Comparison of ENCODE assay signal across 24 cellular contexts in the genomic region with DNA sequence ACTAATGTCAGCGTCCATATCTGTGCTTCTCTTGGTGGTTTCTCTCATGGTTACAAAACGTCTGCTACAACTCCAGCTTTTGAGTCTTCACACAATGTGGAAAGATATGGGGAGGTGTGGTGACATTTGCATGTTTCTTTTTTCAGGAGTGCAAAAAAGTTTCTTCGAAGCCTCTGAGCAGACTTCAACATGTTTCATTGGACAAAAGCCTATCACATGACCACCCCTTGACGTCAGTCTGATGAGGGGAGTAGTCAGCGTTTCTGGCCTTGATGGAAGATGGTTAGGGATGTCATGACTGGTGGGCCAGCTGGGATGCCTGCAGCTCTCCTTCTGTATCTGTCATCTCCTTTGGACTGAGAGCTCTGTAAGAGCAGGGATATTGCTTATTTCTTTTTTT.
DNase-seq lines count a peak whose midpoint lies in the region; ATAC-seq, FAIRE-seq and TF ChIP-seq lines count a peak whose summit lies in the region.
"Had no signal": no experiment of that assay in that cellular context is flagged by ENCODE, and none has a peak within 500 bp of the region (broad histone marks: within the 10 kb centered on the region; RNA-seq: fewer than 3 reads in every experiment).

No MANE protein-coding gene starts in this region.

- peak overlapping the region; percentile 11; the same call in 1 of the 2 replicates for H3K4me2 ChIP-seq in MM.1S (ENCODE audit: low read depth, low read length)
- no peak overlapping the region for H3K4me2 ChIP-seq in K562 (ENCODE audit: insufficient read depth, low read length)
- H3K4me2 ChIP-seq: PC-9 had no signal

- H3K36me3 ChIP-seq in MM.1S (replicated peaks; ENCODE audit: insufficient read depth, low read length) = no peaks in the 10 kb centered on the region
- no peaks in the 10 kb centered on the region for H3K36me3 ChIP-seq in K562 (ENCODE audit: control insufficient read depth, insufficient read depth, low read length)
- H3K36me3 ChIP-seq in thyroid gland = no peaks in the 10 kb centered on the region
- H3K36me3 ChIP-seq: SJSA1 had no signal

- in situ Hi-C loops in K562 (cut with MboI) = no loop called here

- no peaks in the 10 kb centered on the region for H4K20me1 ChIP-seq in MM.1S (ENCODE audit: insufficient read depth, low read length)
- H4K20me1 ChIP-seq in K562 (replicated peaks; ENCODE audit: control insufficient read depth, insufficient read depth, low read length) = no peaks in the 10 kb centered on the region

- intact Hi-C loops in K562 (cut with micrococcal nuclease) = no loop called here
- intact Hi-C loops in thyroid gland (cut with DNase I) = no loop called here

- H3K9me3 ChIP-seq in MM.1S (replicated peaks; ENCODE audit: insufficient read depth, low read length) = no peaks in the 10 kb centered on the region
- H3K9me3 ChIP-seq in K562 (replicated peaks; ENCODE audit: control insufficient read depth, insufficient read depth, low read depth, low read length) = no peaks in the 10 kb centered on the region
- H3K9me3 ChIP-seq in thyroid gland = no peaks in the 10 kb centered on the region
- H3K9me3 ChIP-seq: SJSA1 had no signal

- no peak overlapping the region for H3K4me3 ChIP-seq in MM.1S (ENCODE audit: low read length)
- H3K4me3 ChIP-seq in K562 = no peak overlapping the region
- no peak overlapping the region for H3K4me3 ChIP-seq in thyroid gland (replicated peaks in 1 of 3)
- H3K4me3 ChIP-seq: PC-9, SJSA1 had no signal

- TF ChIP-seq POLR2A in K562 (conservative IDR thresholded peaks at IDR 0.05) (no peak), thyroid gland (IDR thresholded peaks at IDR 0.05) (no peak)

- DNase-seq in activated CD8-positive, alpha-beta memory T cell treated with anti-CD3 and anti-CD28 coated beads for 24 hours = peak; percentile 9
- no peak for DNase-seq in activated CD8-positive, alpha-beta memory T cell treated with anti-CD3 and anti-CD28 coated beads, Interleukin-2, amount 50 U/mL, for 48 hours
- DNase-seq in MM.1S = no peak
- DNase-seq in K562 (ENCODE audit: extremely low read depth in 1 of 4, low spot score in 3 of 4) = peak in 3 of 4 experiments; percentile 28 to 60 (median 44)
- no peak for DNase-seq in thyroid gland
- DNase-seq in D341Med (ENCODE audit: low spot score) = no peak
- DNase-seq in mesenteric fat pad (ENCODE audit: low spot score) = no peak
- DNase-seq in HuH-7 (ENCODE audit: low spot score) = no peak
- DNase-seq: CD8-positive, alpha-beta memory T cell; DMS79 treated with DMSO at 0.1 percent for 48 hours; GF-D8; H7; NCI-H1092 treated with DMSO at 0.1 percent for 48 hours; NCI-H1436; NCI-H187; NCI-H2171 treated with DMSO at 0.1 percent for 48 hours; NCI-H524; NCI-H748 treated with DMSO at 0.1 percent for 48 hours; PC-9; Right ventricle myocardium superior; T-cell had no signal

- H3K9me2 ChIP-seq in MM.1S (replicated peaks; ENCODE audit: insufficient read depth, low read length) = no peaks in the 10 kb centered on the region

- H2AFZ ChIP-seq in MM.1S (ENCODE audit: low read length) = no peak overlapping the region
- peak overlapping the region; percentile 81 for H2AFZ ChIP-seq in K562 (ENCODE audit: low read depth, low read length)
- H2AFZ ChIP-seq: PC-9 had no signal

- no TSS peak for BruUV-seq in K562 (replicated peaks; lab: Mats Ljungman, UMichigan)

- no peak for TF ChIP-seq EP300 in K562 (IDR thresholded peaks at IDR 0.05; ENCODE audit: low read length)

- H3F3A ChIP-seq in MM.1S (ENCODE audit: insufficient read depth, low read length) = no peaks in the 10 kb centered on the region

- POLR2A ChIA-PET in K562 (lab: Yijun Ruan, JAX) = no interaction called here

- no peak overlapping the region for H3K9ac ChIP-seq in MM.1S (ENCODE audit: low read length)
- H3K9ac ChIP-seq in K562 (ENCODE audit: insufficient read depth in 1 of 2, low read depth in 2 of 2, low read length in 2 of 2) = no peak overlapping the region

- H3K4me1 ChIP-seq in MM.1S (ENCODE audit: low read length) (no peaks in the 10 kb centered on the region), K562 (replicated peaks in 1 of 2; ENCODE audit: control insufficient read depth in 2 of 2, insufficient read depth in 2 of 2, low read length in 2 of 2) (peaks cover 16 to 18% of the 10 kb centered on the region in 2 experiments; a peak in 4 of 5 replicates), thyroid gland (peaks cover 28 to 61% of the 10 kb centered on the region in 2 donors)

- peak; percentile 87 for FAIRE-seq in K562 (lab: Jason Lieb, UNC)

- H3K27ac ChIP-seq in MM.1S (ENCODE audit: low read length) (no peak overlapping the region), K562 (ENCODE audit: extremely low read depth, low read depth, low read length) (no peak overlapping the region), thyroid gland (peak overlapping the region in 2 of 3 donors; percentile 88 to 96)
- H3K27ac ChIP-seq: 22Rv1, C4-2B, PC-9, SJSA1 had no signal

- H3K79me2 ChIP-seq in MM.1S (ENCODE audit: low read length) (no peaks in the 10 kb centered on the region), K562 (ENCODE audit: control insufficient read depth, insufficient read depth, low read length) (no peaks in the 10 kb centered on the region)

- WGBS in K562 (ENCODE audit: insufficient coverage, low coverage, missing lambda C conversion rate) = 5% methylated on average over 5 of the region's 5 CpGs
- WGBS in thyroid gland, 2 donors = 83 to 84% methylated on average over 5 of the region's 5 CpGs

- H3K27me3 ChIP-seq in MM.1S (replicated peaks; ENCODE audit: insufficient read depth, low read length) = no peaks in the 10 kb centered on the region
- H3K27me3 ChIP-seq in K562 (ENCODE audit: control insufficient read depth in 2 of 2, insufficient read depth in 2 of 2, low read length in 2 of 2) = no peaks in the 10 kb centered on the region
- no peaks in the 10 kb centered on the region for H3K27me3 ChIP-seq in thyroid gland
- H3K27me3 ChIP-seq: SJSA1 had no signal

- TF ChIP-seq CTCF in MM.1S (IDR thresholded peaks at IDR 0.05; ENCODE audit: low read length) = no peak
- TF ChIP-seq CTCF in K562 (IDR thresholded peaks at IDR 0.05 in 2 of 3, conservative IDR thresholded peaks at IDR 0.05 in 1 of 3; ENCODE audit: insufficient read depth in 2 of 3, low read depth in 1 of 3, low read length in 3 of 3) = no peak
- TF ChIP-seq CTCF in thyroid gland (IDR thresholded peaks at IDR 0.05) = no peak

- TF ChIP-seq RAD21 in K562 (CRISPR knock-in tag; conservative IDR thresholded peaks at IDR 0.05 in 1 of 2, IDR thresholded peaks at IDR 0.05 in 1 of 2) = no peak

- peak; percentile 66 for ATAC-seq in K562
- ATAC-seq: T-cell had no signal

- CTCF ChIA-PET in K562 (lab: Yijun Ruan, JAX; ENCODE audit: low intra/inter-chr PET ratio) = no interaction called here

- H3K9me1 ChIP-seq in K562 (ENCODE audit: control insufficient read depth, insufficient read depth, low read length) = no peaks in the 10 kb centered on the region

TF ChIP-seq in K562, 482 proteins besides CTCF, POLR2A, EP300 and RAD21 (continues in another document):
- TF ChIP-seq ZNF197 (CRISPR knock-in tag; IDR thresholded peaks at IDR 0.05; ENCODE audit: low read depth) (no peak), MIER1 (IDR thresholded peaks at IDR 0.05; ENCODE audit: low read depth) (no peak), ZC3H4 (CRISPR knock-in tag; IDR thresholded peaks at IDR 0.05; ENCODE audit: borderline replicate concordance) (no peak), CREM (IDR thresholded peaks at IDR 0.05; ENCODE audit: low read depth) (0 out of 2 replicates have a peak, but pooled peaks have one; percentile 41), ZBTB8A (IDR thresholded peaks at IDR 0.05; ENCODE audit: partially characterized antibody) (no peak), ATF1 (CRISPR knock-in tag; IDR thresholded peaks at IDR 0.05) (no peak), ATF1 (tag; IDR thresholded peaks at IDR 0.05) (peak; percentile 42; the same call in 1 of the 2 replicates)

Comparison
In these comparisons a context has a peak if more than half of its experiments do, and no peak if none do; other contexts are left out.
1. DNase-seq: peak in activated CD8-positive, alpha-beta memory T cell treated with anti-CD3 and anti-CD28 coated beads for 24 hours (single experiment) and K562 (3 of 4); none in activated CD8-positive, alpha-beta memory T cell treated with anti-CD3 and anti-CD28 coated beads, Interleukin-2, amount 50 U/mL, for 48 hours (single experiment), MM.1S (single experiment), thyroid gland (0 of 2), D341Med (single experiment), mesenteric fat pad (single experiment) and HuH-7 (single experiment).
2. H3K27ac ChIP-seq: peak in thyroid gland (2 of 3); none in MM.1S (single experiment) and K562 (single experiment).